10 cellular contexts compared by ENCODE assay signal in genomic region chr2:79876430-79876829, GRCh38.
A peak's percentile ranks its signal among the peaks of the same experiment; 100 is the strongest.
DNase-seq lines count a peak whose midpoint lies in the region; ATAC-seq and TF ChIP-seq lines count a peak whose summit lies in the region.
"Had no signal": no experiment of that assay in that cellular context is flagged by ENCODE, and none has a peak within 500 bp of the region (broad histone marks: within the 10 kb centered on the region; RNA-seq: fewer than 3 reads in every experiment).

No MANE protein-coding gene starts in this region.

- H3K36me3 ChIP-seq in mesendoderm (ENCODE audit: control insufficient read depth, insufficient read depth, low read length), result no peaks in the 10 kb centered on the region

- no peak overlapping the region for H3K4me3 Mint-ChIP-seq in effector memory CD8-positive, alpha-beta T cell

- no peaks in the 10 kb centered on the region for H3K4me1 Mint-ChIP-seq in effector memory CD8-positive, alpha-beta T cell (ENCODE audit: low read depth in 2 of 2)

- no peak overlapping the region for H2BK5ac ChIP-seq in mesendoderm (ENCODE audit: low read length)

- H3K79me1 ChIP-seq in mesendoderm (ENCODE audit: low read length), result no peaks in the 10 kb centered on the region

- H3K27ac ChIP-seq in mesendoderm (ENCODE audit: low read depth, low read length), result no peak overlapping the region
- H3K27ac ChIP-seq: skin epidermis had no signal

- no peaks in the 10 kb centered on the region for H3K27me3 ChIP-seq in mesendoderm (ENCODE audit: insufficient read depth, low read length, poor library complexity)

- H3K27me3 Mint-ChIP-seq in effector memory CD8-positive, alpha-beta T cell, result no peaks in the 10 kb centered on the region

- H3K18ac ChIP-seq in mesendoderm (ENCODE audit: low read length), result no peak overlapping the region

- no peak overlapping the region for H3K27ac Mint-ChIP-seq in effector memory CD8-positive, alpha-beta T cell

- H3K4me2 ChIP-seq in mesendoderm (ENCODE audit: low read length), result no peak overlapping the region

- no peak overlapping the region for H3K56ac ChIP-seq in mesendoderm (ENCODE audit: low read length)

- H3K79me2 ChIP-seq in mesendoderm (ENCODE audit: control insufficient read depth, insufficient read depth, low read length), result no peaks in the 10 kb centered on the region

- ATAC-seq in effector memory CD8-positive, alpha-beta T cell (replicated peaks), result no peak
- ATAC-seq: HCT116 had no signal

- H3K9ac ChIP-seq in mesendoderm (ENCODE audit: low read length), result no peak overlapping the region

- no peak overlapping the region for H4K8ac ChIP-seq in mesendoderm (ENCODE audit: low read depth, low read length)

- no peak overlapping the region for H2BK15ac ChIP-seq in mesendoderm (replicated peaks; ENCODE audit: low read depth)

- 0 out of 2 replicates have a peak, but pooled peaks have one; percentile 13 for TF ChIP-seq CTCF in WI38 (IDR thresholded peaks at IDR 0.05; ENCODE audit: low read depth, low read length)

- H3K23ac ChIP-seq in mesendoderm (ENCODE audit: low read length), result no peak overlapping the region

- H3K4me3 ChIP-seq in WI38 (ENCODE audit: low read depth, low read length), result no peak overlapping the region
- no peak overlapping the region for H3K4me3 ChIP-seq in mesendoderm (ENCODE audit: low read length)
- H3K4me3 ChIP-seq: skin epidermis had no signal

- no CpG with 5 or more reads among the region's 3 CpGs for WGBS in mesendoderm (ENCODE audit: extremely low coverage, insufficient coverage, low lambda C conversion rate)

- H3K36me3 Mint-ChIP-seq in effector memory CD8-positive, alpha-beta T cell (ENCODE audit: insufficient read depth), result no peaks in the 10 kb centered on the region

- no peak overlapping the region for H2BK120ac ChIP-seq in mesendoderm (ENCODE audit: low read depth, low read length)

- H2AK5ac ChIP-seq in mesendoderm (ENCODE audit: low read length), result no peak overlapping the region

- H3K4ac ChIP-seq in mesendoderm (ENCODE audit: low read depth, low read length), result no peak overlapping the region

- DNase-seq in ELF-1 (ENCODE audit: low read depth, low spot score) (peak; percentile 17), HuH-7.5 (ENCODE audit: low spot score) (peak; percentile 18), mesendoderm (peak; percentile 41), activated T-cell treated with anti-CD3 and anti-CD28 coated beads for 4 hours (no peak), GF-D8 (lab: John Stamatoyannopoulos, UW) (no peak), NCI-H128 (lab: John Stamatoyannopoulos, UW; ENCODE audit: unreplicated experiment) (no peak)
- DNase-seq in effector memory CD8-positive, alpha-beta T cell, result no peak

- H3K9me3 Mint-ChIP-seq in effector memory CD8-positive, alpha-beta T cell, result peaks cover 14 to 27% of the 10 kb centered on the region in 2 donors

- H3K4me1 ChIP-seq in mesendoderm (ENCODE audit: control insufficient read depth, low read depth, low read length), result no peaks in the 10 kb centered on the region

- H4K5ac ChIP-seq in mesendoderm (ENCODE audit: low read length), result no peak overlapping the region

Comparison
In these comparisons a context has a peak if more than half of its experiments do, and no peak if none do; other contexts are left out.
1. DNase-seq: peak in ELF-1 (single experiment), HuH-7.5 (single experiment) and mesendoderm (single experiment); none in effector memory CD8-positive, alpha-beta T cell (0 of 3), activated T-cell treated with anti-CD3 and anti-CD28 coated beads for 4 hours (single experiment), GF-D8 (single experiment) and NCI-H128 (single experiment).